Comparison of ENCODE assay signal across 8 cellular contexts in the genomic region with DNA sequence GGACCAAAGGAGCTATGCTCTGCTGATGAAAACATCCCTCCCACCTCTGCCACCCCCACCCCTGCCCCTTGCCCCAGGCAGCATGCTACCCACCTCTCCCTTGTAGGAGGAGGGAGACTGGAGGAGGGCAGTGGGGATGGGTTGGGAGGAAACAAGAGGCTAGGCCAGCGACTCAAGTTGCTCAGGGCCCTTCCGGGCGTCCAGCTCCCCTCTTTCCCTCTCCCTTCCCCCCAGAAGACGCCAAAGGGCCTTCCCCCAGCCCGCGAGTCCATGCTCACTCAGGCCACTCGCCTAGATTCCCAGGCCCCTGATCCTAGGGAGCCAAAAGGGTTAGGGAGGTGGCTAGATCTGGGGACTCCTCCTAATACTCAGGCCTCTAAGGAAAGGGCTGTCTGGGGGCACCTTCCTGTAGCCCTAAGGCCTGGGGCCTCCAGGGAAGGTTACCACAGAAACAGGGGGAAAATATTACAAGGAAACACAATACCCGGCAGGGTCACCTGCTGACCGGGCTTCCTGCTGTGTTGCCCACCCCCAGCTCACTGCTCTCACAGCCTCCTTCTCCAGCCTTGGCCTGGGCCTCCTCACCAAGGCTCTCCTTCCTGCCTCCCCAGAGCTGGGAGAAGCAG. TPM values are rescaled to one million over a fixed set of nuclear protein-coding genes. Genes with fewer than 3 reads are reported as not detected.
DNase-seq lines count a peak whose midpoint lies in the region; FAIRE-seq and TF ChIP-seq lines count a peak whose summit lies in the region.

No MANE protein-coding gene starts in this region.

- intact Hi-C loops in activated T-helper 2 cell treated with anti-CD3 and anti-CD28 coated beads, Interferon-gamma antibody, Interleukin-2, Interleukin-4, amounts not matched to agents 10 μg/mL and 5 μg/mL and 100 μg/mL, durations not matched to agents 14 hours and 24 hours and 36 hours (cut with micrococcal nuclease): loop anchor here (5.0 to 10.0 kb wide), 2 partner anchors 341 to 1442 kb away; partner anchors contain the start of genes ASB8 and SLC38A2

- H3K27ac Mint-ChIP-seq in activated T-helper 2 cell treated with anti-CD3 and anti-CD28 coated beads, Interferon-gamma antibody, Interleukin-2, Interleukin-4, amounts not matched to agents 10 μg/mL and 5 μg/mL and 100 μg/mL, durations not matched to agents 14 hours and 24 hours and 36 hours: peak overlapping the region; percentile 100

- peak overlapping the region; percentile 1; the same call in 1 of the 2 replicates for H3K27ac ChIP-seq in HEK293 (ENCODE audit: extremely low read depth, low read depth, low read length)
- H3K27ac ChIP-seq in hepatocyte: peak overlapping the region; percentile 98
- H3K27ac ChIP-seq in small intestine (ENCODE audit: low read depth in 1 of 2, low read length in 1 of 2): peak overlapping the region; percentile 46 to 93

- H3K4me3 Mint-ChIP-seq in activated T-helper 2 cell treated with anti-CD3 and anti-CD28 coated beads, Interferon-gamma antibody, Interleukin-2, Interleukin-4, amounts not matched to agents 10 μg/mL and 5 μg/mL and 100 μg/mL, durations not matched to agents 14 hours and 24 hours and 36 hours (ENCODE audit: low read depth): peak overlapping the region; percentile 84

- H3K36me3 ChIP-seq in HEK293 (ENCODE audit: control insufficient read depth in 2 of 2, insufficient read depth in 1 of 2, low read length in 2 of 2): peaks cover 0 to 7% of the 10 kb centered on the region in 2 experiments; a peak in 1 of 3 replicates
- no peaks in the 10 kb centered on the region for H3K36me3 ChIP-seq in hepatocyte (replicated peaks; ENCODE audit: insufficient read depth, low read depth)
- no peaks in the 10 kb centered on the region for H3K36me3 ChIP-seq in small intestine (ENCODE audit: control insufficient read depth in 2 of 2, insufficient read depth in 2 of 2, low read length in 2 of 2)

- TF ChIP-seq CTCF in HEK293 (tag by site-specific recombination; IDR thresholded peaks at IDR 0.05) (no peak), hepatocyte (IDR thresholded peaks at IDR 0.05; ENCODE audit: poor library complexity) (no peak), D721Med (IDR thresholded peaks at IDR 0.05; ENCODE audit: insufficient read depth, missing control alignments) (no peak)

- FAIRE-seq in small intestine (lab: Jason Lieb, UNC): no peak
- no peak for FAIRE-seq in D721Med (lab: Jason Lieb, UNC)

- H3K9me3 ChIP-seq in HEK293 (ENCODE audit: control insufficient read depth, insufficient read depth, low read depth, low read length) (no peaks in the 10 kb centered on the region), hepatocyte (ENCODE audit: low read depth) (no peaks in the 10 kb centered on the region), small intestine (ENCODE audit: control insufficient read depth, low read depth) (no peaks in the 10 kb centered on the region)

- H3K4me2 ChIP-seq in hepatocyte: peak overlapping the region; percentile 95

- no peaks in the 10 kb centered on the region for H3K9me2 ChIP-seq in hepatocyte (replicated peaks; ENCODE audit: insufficient read depth)

- H4K20me1 ChIP-seq in hepatocyte (ENCODE audit: insufficient read depth, poor library complexity, severe bottlenecking): peaks cover 2% of the 10 kb centered on the region

- DNase-seq in activated T-helper 2 cell treated with anti-CD3 and anti-CD28 coated beads, Interferon-gamma antibody, Interleukin-2, Interleukin-4, amounts not matched to agents 10 μg/mL and 5 μg/mL and 100 μg/mL, durations not matched to agents 14 hours and 24 hours and 36 hours (ENCODE audit: low spot score): no peak
- DNase-seq in hepatocyte (ENCODE audit: low spot score): no peak
- DNase-seq in small intestine: no peak
- no peak for DNase-seq in nucleus accumbens (lab: John Stamatoyannopoulos, UW)
- no peak for DNase-seq in D721Med (ENCODE audit: insufficient read length, low spot score)
- no peak for DNase-seq in effector CD4-positive, alpha-beta T cell
- no peak for DNase-seq in NCI-H2227 (lab: John Stamatoyannopoulos, UW; ENCODE audit: unreplicated experiment)

- H3K4me1 Mint-ChIP-seq in activated T-helper 2 cell treated with anti-CD3 and anti-CD28 coated beads, Interferon-gamma antibody, Interleukin-2, Interleukin-4, amounts not matched to agents 10 μg/mL and 5 μg/mL and 100 μg/mL, durations not matched to agents 14 hours and 24 hours and 36 hours (ENCODE audit: low read depth): peaks cover 58% of the 10 kb centered on the region

- H3K79me2 ChIP-seq in hepatocyte: peaks cover 85% of the 10 kb centered on the region

- H2AFZ ChIP-seq in hepatocyte: no peak overlapping the region

- CTCF ChIA-PET in HEK293 (lab: Yijun Ruan, JAX): interaction anchor here (0.7 to 7.3 kb wide), 7 partner anchors 9 to 101 kb away, joined by 3 to 91 read pairs (median 7); no protein-coding TSS in a partner anchor

- peaks cover 4% of the 10 kb centered on the region for H3K9me3 Mint-ChIP-seq in activated T-helper 2 cell treated with anti-CD3 and anti-CD28 coated beads, Interferon-gamma antibody, Interleukin-2, Interleukin-4, amounts not matched to agents 10 μg/mL and 5 μg/mL and 100 μg/mL, durations not matched to agents 14 hours and 24 hours and 36 hours

- H3K27me3 ChIP-seq in hepatocyte: no peaks in the 10 kb centered on the region
- no peaks in the 10 kb centered on the region for H3K27me3 ChIP-seq in small intestine (ENCODE audit: control insufficient read depth in 2 of 2, insufficient read depth in 2 of 2, low read length in 2 of 2)

- H3K4me1 ChIP-seq in HEK293 (ENCODE audit: control insufficient read depth, insufficient read depth, low read length) (peaks cover 17% of the 10 kb centered on the region), hepatocyte (ENCODE audit: insufficient read depth) (peaks cover 57% of the 10 kb centered on the region), small intestine (ENCODE audit: control insufficient read depth in 2 of 2, insufficient read depth in 1 of 2, low read depth in 1 of 2, low read length in 1 of 2) (peaks cover 0 to 38% of the 10 kb centered on the region in 2 donors)

- no peaks in the 10 kb centered on the region for H3K27me3 Mint-ChIP-seq in activated T-helper 2 cell treated with anti-CD3 and anti-CD28 coated beads, Interferon-gamma antibody, Interleukin-2, Interleukin-4, amounts not matched to agents 10 μg/mL and 5 μg/mL and 100 μg/mL, durations not matched to agents 14 hours and 24 hours and 36 hours (ENCODE audit: low read depth)

- no peak overlapping the region for H3K4me3 ChIP-seq in HEK293 (ENCODE audit: low read depth, low read length)
- H3K4me3 ChIP-seq in hepatocyte: no peak overlapping the region
- no peak overlapping the region for H3K4me3 ChIP-seq in small intestine (ENCODE audit: low read depth in 1 of 2, low read length in 2 of 2)

- POLR2A ChIA-PET in HEK293 (lab: Yijun Ruan, JAX): interaction anchor here (1.2 to 2.6 kb wide), 4 partner anchors 9 to 111 kb away, joined by 3 to 15 read pairs (median 6); partner anchors contain the start of gene RPAP3

- peaks cover 69% of the 10 kb centered on the region for H3K36me3 Mint-ChIP-seq in activated T-helper 2 cell treated with anti-CD3 and anti-CD28 coated beads, Interferon-gamma antibody, Interleukin-2, Interleukin-4, amounts not matched to agents 10 μg/mL and 5 μg/mL and 100 μg/mL, durations not matched to agents 14 hours and 24 hours and 36 hours (ENCODE audit: low read depth)

- WGBS in hepatocyte (ENCODE audit: low lambda C conversion rate, missing lambda C conversion rate): 47% methylated on average over 6 of the region's 9 CpGs
- WGBS in small intestine, 3 donors: 31 to 69% (median 50%) methylated on average over 8 to 9 of the region's 9 CpGs

TF ChIP-seq in HEK293, 187 proteins besides CTCF, POLR2A, EP300 and RAD21 (continues in another document):
- TF ChIP-seq ZNF629 (tag by site-specific recombination; IDR thresholded peaks at IDR 0.05) (no peak), ZNF658 (tag by site-specific recombination; IDR thresholded peaks at IDR 0.05) (no peak), ZNF449 (tag by site-specific recombination; IDR thresholded peaks at IDR 0.05) (no peak), ZNF677 (tag by site-specific recombination; IDR thresholded peaks at IDR 0.05) (no peak), GLIS1 (tag by site-specific recombination; IDR thresholded peaks at IDR 0.05) (peak; percentile 53), SP2 (tag by site-specific recombination; IDR thresholded peaks at IDR 0.05) (no peak), ZNF133 (tag by site-specific recombination; IDR thresholded peaks at IDR 0.05) (no peak), ZFHX2 (tag by site-specific recombination; conservative IDR thresholded peaks at IDR 0.05) (peak; percentile 82), ZNF529 (tag by site-specific recombination; IDR thresholded peaks at IDR 0.05; ENCODE audit: insufficient replicate concordance) (no peak), TRIM28 (IDR thresholded peaks at IDR 0.05; ENCODE audit: borderline replicate concordance, low read length) (no peak)

RNA-seq across cellular contexts. Expression of gene HDAC7, which starts 2.9 kb away (rescaled TPM):
- total RNA-seq in activated T-helper 2 cell treated with anti-CD3 and anti-CD28 coated beads, Interferon-gamma antibody, Interleukin-2, Interleukin-4, amounts not matched to agents 10 μg/mL and 5 μg/mL and 100 μg/mL, durations not matched to agents 14 hours and 24 hours and 36 hours: 251 and 253 TPM in 2 replicates
- 17.9 and 19.0 TPM in 2 replicates for total RNA-seq in hepatocyte
- polyA plus RNA-seq in hepatocyte: 41.2 and 45.5 TPM in 2 replicates
- 10 to 100 TPM in 1 of 3 donors, 1 to 10 TPM in 2; 2.2 to 30.3 (median 6.2) TPM for polyA plus RNA-seq in small intestine

RNA-seq across cellular contexts. Expression of gene SLC48A1, which starts 43.7 kb away (rescaled TPM):
- 7.3 and 7.4 TPM in 2 replicates for total RNA-seq in activated T-helper 2 cell treated with anti-CD3 and anti-CD28 coated beads, Interferon-gamma antibody, Interleukin-2, Interleukin-4, amounts not matched to agents 10 μg/mL and 5 μg/mL and 100 μg/mL, durations not matched to agents 14 hours and 24 hours and 36 hours
- total RNA-seq in hepatocyte: 11.2 and 13.0 TPM in 2 replicates
- polyA plus RNA-seq in hepatocyte (20.2 and 22.6 TPM in 2 replicates), small intestine (10 to 100 TPM in 1 of 3 donors, 1 to 10 TPM in 2; 5.1 to 12.1 (median 5.4) TPM)

RNA-seq across cellular contexts. Expression of gene RAPGEF3, which starts 58.1 kb away (rescaled TPM):
- 1.8 and 2.7 TPM in 2 replicates for total RNA-seq in activated T-helper 2 cell treated with anti-CD3 and anti-CD28 coated beads, Interferon-gamma antibody, Interleukin-2, Interleukin-4, amounts not matched to agents 10 μg/mL and 5 μg/mL and 100 μg/mL, durations not matched to agents 14 hours and 24 hours and 36 hours
- total RNA-seq in hepatocyte: 1.0 and 2.6 TPM in 2 replicates
- 1.6 and 2.1 TPM in 2 replicates for polyA plus RNA-seq in hepatocyte
- polyA plus RNA-seq in small intestine: 10 to 100 TPM in 1 of 3 donors, 1 to 10 TPM in 2; 2.5 to 19.8 (median 2.7) TPM

Comparison
In these comparisons a context has a peak if more than half of its experiments do, and no peak if none do; other contexts are left out.
1. H3K27ac ChIP-seq: peak in every context shown above with its lines; median percentile 98 in hepatocyte; 70 in small intestine; 1 in HEK293.
2. RNA of gene HDAC7, which starts 2.9 kb away (total RNA-seq): 251 to 253 TPM in activated T-helper 2 cell treated with anti-CD3 and anti-CD28 coated beads, Interferon-gamma antibody, Interleukin-2, Interleukin-4, amounts not matched to agents 10 μg/mL and 5 μg/mL and 100 μg/mL, durations not matched to agents 14 hours and 24 hours and 36 hours; 17.9 to 19.0 TPM in hepatocyte; every median in the first group is over 10 times any median in the second.